Comparison of ENCODE assay signal across 18 cellular contexts in genomic region chr3:160330690-160331089, GRCh38.
DNase-seq lines count a peak whose midpoint lies in the region; ATAC-seq, FAIRE-seq and TF ChIP-seq lines count a peak whose summit lies in the region.
"Had no signal": no experiment of that assay in that cellular context is flagged by ENCODE, and none has a peak within 500 bp of the region (broad histone marks: within the 10 kb centered on the region; RNA-seq: fewer than 3 reads in every experiment).

No MANE protein-coding gene starts in this region.

- TF ChIP-seq RAD21 in HepG2 (CRISPR knock-in tag; IDR thresholded peaks at IDR 0.05) = no peak

- ATAC-seq in HepG2 (peak; percentile 53), right lobe of liver (no peak), Panc1 (no peak)

- no peaks in the 10 kb centered on the region for H3K9me3 Mint-ChIP-seq in activated T-helper 1 cell treated with anti-CD3 and anti-CD28 coated beads, Interleukin-12 subunit alpha, Interleukin-12 subunit beta, Interleukin-2, Interleukin-4 antibody, amounts not matched to agents 30 ng/mL and 10 ng/mL and 1 ng/mL, durations not matched to agents 14 hours and 24 hours and 36 hours

- TF ChIP-seq CTCF in HepG2 (CRISPR knock-in tag; IDR thresholded peaks at IDR 0.05) = no peak
- TF ChIP-seq CTCF in right lobe of liver (IDR thresholded peaks at IDR 0.05) = no peak
- no peak for TF ChIP-seq CTCF in Panc1 (IDR thresholded peaks at IDR 0.05)
- TF ChIP-seq CTCF in smooth muscle cell (IDR thresholded peaks at IDR 0.05; ENCODE audit: borderline replicate concordance, insufficient read depth, poor library complexity, severe bottlenecking) = no peak

- no peaks in the 10 kb centered on the region for H3K79me2 ChIP-seq in HepG2 (ENCODE audit: insufficient read depth, low read length)
- H3K79me2 ChIP-seq in smooth muscle cell (ENCODE audit: low read depth) = no peaks in the 10 kb centered on the region

- no peak for FAIRE-seq in HepG2 (lab: Jason Lieb, UNC)

- no peaks in the 10 kb centered on the region for H3K36me3 ChIP-seq in HepG2 (replicated peaks in 1 of 2; ENCODE audit: control insufficient read depth in 1 of 2, insufficient read depth in 2 of 2, low read length in 2 of 2)
- no peaks in the 10 kb centered on the region for H3K36me3 ChIP-seq in right lobe of liver
- H3K36me3 ChIP-seq in Panc1 (ENCODE audit: control insufficient read depth, insufficient read depth, low read length) = no peaks in the 10 kb centered on the region
- H3K36me3 ChIP-seq in smooth muscle cell (ENCODE audit: low read depth) = no peaks in the 10 kb centered on the region
- H3K36me3 ChIP-seq: Peyer's patch had no signal

- TF ChIP-seq POLR2A in HepG2 (IDR thresholded peaks at IDR 0.05; ENCODE audit: insufficient read depth in 1 of 2, low read depth in 2 of 2, low read length in 2 of 2) (no peak), right lobe of liver (IDR thresholded peaks at IDR 0.05) (no peak)

- intact Hi-C loops in HepG2 (cut with micrococcal nuclease; ENCODE audit: unreplicated experiment) (loop anchor here (2.0 to 5.0 kb wide), 3 partner anchors 40 to 103 kb away; partner anchors contain the start of genes C3orf80, IFT80 and SMC4), right lobe of liver (cut with DNase I) (no loop called here), Panc1 (cut with micrococcal nuclease; ENCODE audit: unreplicated experiment) (loop anchor here (2.0 kb wide), 1 partner anchor 58 kb away; no protein-coding TSS in a partner anchor)
- intact Hi-C loops in activated T-helper 1 cell treated with anti-CD3 and anti-CD28 coated beads, Interleukin-12 subunit alpha, Interleukin-12 subunit beta, Interleukin-2, Interleukin-4 antibody, amounts not matched to agents 30 ng/mL and 10 ng/mL and 1 ng/mL, durations not matched to agents 14 hours and 24 hours and 36 hours (cut with micrococcal nuclease) = no loop called here

- H3K27me3 ChIP-seq in HepG2 (ENCODE audit: control insufficient read depth in 1 of 2, insufficient read depth in 2 of 2, low read length in 2 of 2) (no peaks in the 10 kb centered on the region), right lobe of liver (no peaks in the 10 kb centered on the region), Panc1 (ENCODE audit: control insufficient read depth, insufficient read depth, low read length) (no peaks in the 10 kb centered on the region), smooth muscle cell (ENCODE audit: low read depth) (no peaks in the 10 kb centered on the region)
- H3K27me3 ChIP-seq: Peyer's patch had no signal

- H4K20me1 ChIP-seq in HepG2 (ENCODE audit: insufficient read depth, low read length) (no peaks in the 10 kb centered on the region), smooth muscle cell (ENCODE audit: low read depth) (no peaks in the 10 kb centered on the region)

- no peak overlapping the region for H2AFZ ChIP-seq in HepG2 (ENCODE audit: low read length)
- H2AFZ ChIP-seq in smooth muscle cell (ENCODE audit: low read depth) = no peak overlapping the region

- H3K9me3 ChIP-seq in HepG2 (ENCODE audit: low read length) (no peaks in the 10 kb centered on the region), right lobe of liver (no peaks in the 10 kb centered on the region), Panc1 (ENCODE audit: control insufficient read depth, insufficient read depth, low read depth, low read length) (no peaks in the 10 kb centered on the region), smooth muscle cell (replicated peaks; ENCODE audit: low read depth) (no peaks in the 10 kb centered on the region)
- H3K9me3 ChIP-seq: Peyer's patch had no signal

- H3K27ac ChIP-seq in HepG2 (ENCODE audit: extremely low read length, insufficient read depth, low read length) = peak overlapping the region; percentile 36
- H3K27ac ChIP-seq in right lobe of liver = no peak overlapping the region
- H3K27ac ChIP-seq in Panc1 (ENCODE audit: low read length) = peak overlapping the region; percentile 19; the same call in 1 of the 2 replicates
- H3K27ac ChIP-seq in epithelial cell of prostate = peak overlapping the region; percentile 83
- peak overlapping the region; percentile 62 for H3K27ac ChIP-seq in smooth muscle cell (ENCODE audit: low read depth)
- H3K27ac ChIP-seq: Peyer's patch had no signal

- H3K4me3 Mint-ChIP-seq in activated T-helper 1 cell treated with anti-CD3 and anti-CD28 coated beads, Interleukin-12 subunit alpha, Interleukin-12 subunit beta, Interleukin-2, Interleukin-4 antibody, amounts not matched to agents 30 ng/mL and 10 ng/mL and 1 ng/mL, durations not matched to agents 14 hours and 24 hours and 36 hours = no peak overlapping the region
- H3K4me3 Mint-ChIP-seq: CD14-positive monocyte had no signal

- H3K4me1 ChIP-seq in HepG2 (ENCODE audit: insufficient read depth, low read length) = peaks cover 29% of the 10 kb centered on the region
- H3K4me1 ChIP-seq in right lobe of liver = no peaks in the 10 kb centered on the region
- H3K4me1 ChIP-seq in Panc1 (ENCODE audit: control insufficient read depth, insufficient read depth, low read length) = no peaks in the 10 kb centered on the region
- H3K4me1 ChIP-seq in smooth muscle cell (ENCODE audit: low read depth) = no peaks in the 10 kb centered on the region
- H3K4me1 ChIP-seq: Peyer's patch had no signal

- TF ChIP-seq EP300 in HepG2 (IDR thresholded peaks at IDR 0.05; ENCODE audit: low read depth in 2 of 2, low read length in 2 of 2) = no peak
- TF ChIP-seq EP300 in HepG2 (CRISPR knock-in tag; IDR thresholded peaks at IDR 0.05; ENCODE audit: borderline replicate concordance) = no peak

- CTCF ChIA-PET in HepG2 (lab: Yijun Ruan, JAX; ENCODE audit: low intra/inter-chr PET ratio, low total read pairs) (no interaction called here), Panc1 (lab: Charles Lee) (no interaction called here)

- H3K27me3 Mint-ChIP-seq in activated T-helper 1 cell treated with anti-CD3 and anti-CD28 coated beads, Interleukin-12 subunit alpha, Interleukin-12 subunit beta, Interleukin-2, Interleukin-4 antibody, amounts not matched to agents 30 ng/mL and 10 ng/mL and 1 ng/mL, durations not matched to agents 14 hours and 24 hours and 36 hours (ENCODE audit: insufficient read depth) = no peaks in the 10 kb centered on the region

- no peak overlapping the region for H3K27ac Mint-ChIP-seq in activated T-helper 1 cell treated with anti-CD3 and anti-CD28 coated beads, Interleukin-12 subunit alpha, Interleukin-12 subunit beta, Interleukin-2, Interleukin-4 antibody, amounts not matched to agents 30 ng/mL and 10 ng/mL and 1 ng/mL, durations not matched to agents 14 hours and 24 hours and 36 hours
- H3K27ac Mint-ChIP-seq: CD14-positive monocyte had no signal

- BruUV-seq in HepG2 (replicated peaks; lab: Mats Ljungman, UMichigan) (TSS peak; percentile 89), Panc1 (replicated peaks; lab: Mats Ljungman, UMichigan) (no TSS peak)

- POLR2A ChIA-PET in HepG2 (lab: Yijun Ruan, JAX) = interaction anchor here (1.0 to 1.6 kb wide), 3 partner anchors 15 to 221 kb away, joined by 4 read pairs; no protein-coding TSS in a partner anchor
- POLR2A ChIA-PET in Panc1 (lab: Charles Lee) = interaction anchor here (0.5 kb wide), 1 partner anchor 38 kb away, joined by 5 read pairs; no protein-coding TSS in a partner anchor

- DNase-seq in HepG2 (ENCODE audit: low spot score) (no peak), right lobe of liver (no peak), Panc1 (ENCODE audit: low read depth, low spot score) (no peak), epithelial cell of prostate (ENCODE audit: low read depth, low spot score) (no peak), smooth muscle cell (lab: John Stamatoyannopoulos, UW; ENCODE audit: unreplicated experiment) (no peak), NOMO-1 treated with dmso at 0.1 percent for 144 hours (lab: John Stamatoyannopoulos, UW; ENCODE audit: unreplicated experiment) (no peak), NAMALWA (ENCODE audit: low spot score) (no peak)
- DNase-seq in activated T-helper 1 cell treated with anti-CD3 and anti-CD28 coated beads, Interleukin-12 subunit alpha, Interleukin-12 subunit beta, Interleukin-2, Interleukin-4 antibody, amounts not matched to agents 30 ng/mL and 10 ng/mL and 1 ng/mL, durations not matched to agents 14 hours and 24 hours and 36 hours (ENCODE audit: low spot score) = no peak
- DNase-seq: AML-193, COR-L47, KG1, NCI-H1092, NCI-H2081 treated with DMSO at 0.1 percent for 48 hours, NCI-H510A treated with DMSO at 0.1 percent for 48 hours, NCI-H82, Peyer's patch, SHP77 treated with DMSO at 0.1 percent for 48 hours had no signal

- H3K9ac ChIP-seq in HepG2 (ENCODE audit: insufficient read depth, low read depth, low read length) = no peak overlapping the region
- no peak overlapping the region for H3K9ac ChIP-seq in smooth muscle cell (ENCODE audit: low read depth)

- in situ Hi-C loops in HepG2 (cut with HindIII; ENCODE audit: extremely low pct_ligation_motif_present, low pct_unique_long_range_greater_than_20kb) (no loop called here), Panc1 (cut with HindIII; ENCODE audit: low pct_unique_long_range_greater_than_20kb, low sequenced_read_pairs) (no loop called here)

- peaks cover 2% of the 10 kb centered on the region for H3K36me3 Mint-ChIP-seq in activated T-helper 1 cell treated with anti-CD3 and anti-CD28 coated beads, Interleukin-12 subunit alpha, Interleukin-12 subunit beta, Interleukin-2, Interleukin-4 antibody, amounts not matched to agents 30 ng/mL and 10 ng/mL and 1 ng/mL, durations not matched to agents 14 hours and 24 hours and 36 hours (ENCODE audit: low read depth)
- H3K36me3 Mint-ChIP-seq: CD14-positive monocyte had no signal

- H3K4me2 ChIP-seq in HepG2 (ENCODE audit: low read depth, low read length) (peak overlapping the region; percentile 37), smooth muscle cell (no peak overlapping the region)

- no peaks in the 10 kb centered on the region for H3K4me1 Mint-ChIP-seq in activated T-helper 1 cell treated with anti-CD3 and anti-CD28 coated beads, Interleukin-12 subunit alpha, Interleukin-12 subunit beta, Interleukin-2, Interleukin-4 antibody, amounts not matched to agents 30 ng/mL and 10 ng/mL and 1 ng/mL, durations not matched to agents 14 hours and 24 hours and 36 hours (ENCODE audit: low read depth)
- H3K4me1 Mint-ChIP-seq: CD14-positive monocyte had no signal

- H3K4me3 ChIP-seq in HepG2 (replicated peaks in 1 of 3; ENCODE audit: insufficient read depth in 1 of 3, low read depth in 2 of 3, low read length in 3 of 3) (peak overlapping the region in 1 of 3 experiments; percentile 9; a peak in 1 of 6 replicates), right lobe of liver (no peak overlapping the region), Panc1 (ENCODE audit: low read depth in 2 of 2, low read length in 2 of 2) (no peak overlapping the region), smooth muscle cell (no peak overlapping the region)
- H3K4me3 ChIP-seq: Peyer's patch had no signal

- no peaks in the 10 kb centered on the region for H3F3A ChIP-seq in smooth muscle cell (ENCODE audit: low read depth)

Comparison
In these comparisons a context has a peak if more than half of its experiments do, and no peak if none do; other contexts are left out.
1. H3K27ac ChIP-seq: peak in HepG2 (single experiment), Panc1 (single experiment), epithelial cell of prostate (single experiment) and smooth muscle cell (single experiment); none in right lobe of liver (0 of 3).
2. intact Hi-C loops: an anchor here in HepG2 (2.0 to 5.0 kb wide) and Panc1 (2.0 kb wide); none called in right lobe of liver and activated T-helper 1 cell treated with anti-CD3 and anti-CD28 coated beads, Interleukin-12 subunit alpha, Interleukin-12 subunit beta, Interleukin-2, Interleukin-4 antibody, amounts not matched to agents 30 ng/mL and 10 ng/mL and 1 ng/mL, durations not matched to agents 14 hours and 24 hours and 36 hours.